Comparison of ENCODE assay signal across 8 cellular contexts in genomic region chr9:133991211-133991921, GRCh38. TPM values are rescaled to one million over a fixed set of nuclear protein-coding genes. Genes with fewer than 3 reads are reported as not detected.
DNase-seq lines count a peak whose midpoint lies in the region; ATAC-seq and TF ChIP-seq lines count a peak whose summit lies in the region.

No MANE protein-coding gene starts in this region.

- POLR2A ChIA-PET in HEK293 (lab: Yijun Ruan, JAX), result interaction anchor here (1.2 kb wide), 1 partner anchor 99 kb away, joined by 3 read pairs; no protein-coding TSS in a partner anchor
- POLR2A ChIA-PET in T-cell (lab: Charles Lee), result no interaction called here

- no peak for TF ChIP-seq EP300 in gastroesophageal sphincter (IDR thresholded peaks at IDR 0.05)

- intact Hi-C loops in psoas muscle (cut with DNase I), result loop anchor here in 1 of 2 donors (5.0 kb wide), 1 partner anchor 111 kb away; no protein-coding TSS in a partner anchor

- no peak for TF ChIP-seq CTCF in HEK293 (tag by site-specific recombination; IDR thresholded peaks at IDR 0.05)
- TF ChIP-seq CTCF in gastroesophageal sphincter (IDR thresholded peaks at IDR 0.05), result no peak
- TF ChIP-seq CTCF in psoas muscle (IDR thresholded peaks at IDR 0.05), result no peak

- TF ChIP-seq POLR2A in gastroesophageal sphincter (IDR thresholded peaks at IDR 0.05), result no peak

- no peaks in the 10 kb centered on the region for H3K36me3 Mint-ChIP-seq in T-cell
- no peaks in the 10 kb centered on the region for H3K36me3 Mint-ChIP-seq in activated CD8-positive, alpha-beta memory T cell treated with anti-CD3 and anti-CD28 coated beads, Interleukin-2, amount 10 ng/mL, durations not matched to agents 7 days and 5 days

- no peak for ATAC-seq in T-cell (replicated peaks in 1 of 4)
- ATAC-seq in gastroesophageal sphincter, result no peak
- ATAC-seq in psoas muscle, result no peak
- ATAC-seq in activated CD8-positive, alpha-beta memory T cell treated with anti-CD3 and anti-CD28 coated beads, Interleukin-2, amount 10 ng/mL, durations not matched to agents 7 days and 5 days, result no peak
- ATAC-seq in HG03460 (IDR thresholded peaks at IDR 0.05; ENCODE audit: unreplicated experiment), result no peak

- H3K4me3 ChIP-seq in HEK293 (ENCODE audit: low read depth, low read length) (peak overlapping the region; percentile 74), gastroesophageal sphincter (peak overlapping the region; percentile 55 to 83), psoas muscle (peak overlapping the region; percentile 64)

- peaks cover 0 to 12% (median 9%) of the 10 kb centered on the region in 3 donors for H3K4me1 Mint-ChIP-seq in T-cell
- peaks cover 2% of the 10 kb centered on the region for H3K4me1 Mint-ChIP-seq in activated CD8-positive, alpha-beta memory T cell treated with anti-CD3 and anti-CD28 coated beads, Interleukin-2, amount 10 ng/mL, durations not matched to agents 7 days and 5 days

- H3K27me3 ChIP-seq in gastroesophageal sphincter, result peaks cover 2% of the 10 kb centered on the region
- peaks cover 0 to 57% (median 8%) of the 10 kb centered on the region in 3 donors for H3K27me3 ChIP-seq in psoas muscle (ENCODE audit: insufficient read depth in 3 of 3, low read length in 2 of 3)

- peak overlapping the region; percentile 47 to 68 (median 60) for H3K4me3 Mint-ChIP-seq in T-cell
- H3K4me3 Mint-ChIP-seq in activated CD8-positive, alpha-beta memory T cell treated with anti-CD3 and anti-CD28 coated beads, Interleukin-2, amount 10 ng/mL, durations not matched to agents 7 days and 5 days, result no peak overlapping the region

- H3K9me3 Mint-ChIP-seq in T-cell, result no peaks in the 10 kb centered on the region
- no peaks in the 10 kb centered on the region for H3K9me3 Mint-ChIP-seq in activated CD8-positive, alpha-beta memory T cell treated with anti-CD3 and anti-CD28 coated beads, Interleukin-2, amount 10 ng/mL, durations not matched to agents 7 days and 5 days (ENCODE audit: low read depth)

- no peaks in the 10 kb centered on the region for H3K36me3 ChIP-seq in HEK293 (ENCODE audit: control insufficient read depth in 2 of 2, insufficient read depth in 1 of 2, low read length in 2 of 2)
- H3K36me3 ChIP-seq in gastroesophageal sphincter, result no peaks in the 10 kb centered on the region
- H3K36me3 ChIP-seq in psoas muscle (ENCODE audit: insufficient read depth in 1 of 2, low read depth in 1 of 2), result no peaks in the 10 kb centered on the region

- H3K9me3 ChIP-seq in HEK293 (ENCODE audit: control insufficient read depth, insufficient read depth, low read depth, low read length) (no peaks in the 10 kb centered on the region), gastroesophageal sphincter (no peaks in the 10 kb centered on the region), psoas muscle (no peaks in the 10 kb centered on the region)

- WGBS in gastroesophageal sphincter (ENCODE audit: low coverage in 1 of 2), 2 donors, result 0% methylated on average over 2 of the region's 82 CpGs; no CpG with 5 or more reads in 1 of the 2 donors
- WGBS in psoas muscle, 3 donors, result 1 to 6% (median 4%) methylated on average over 40 to 82 of the region's 82 CpGs

- H3K4me1 ChIP-seq in HEK293 (ENCODE audit: control insufficient read depth, insufficient read depth, low read length) (peaks cover 8% of the 10 kb centered on the region; the same call in 1 of the 2 replicates), gastroesophageal sphincter (peaks cover 0 to 40% (median 18%) of the 10 kb centered on the region in 3 donors), psoas muscle (peaks cover 4% of the 10 kb centered on the region)

- H3K27ac Mint-ChIP-seq in T-cell, result no peak overlapping the region
- H3K27ac Mint-ChIP-seq in activated CD8-positive, alpha-beta memory T cell treated with anti-CD3 and anti-CD28 coated beads, Interleukin-2, amount 10 ng/mL, durations not matched to agents 7 days and 5 days, result no peak overlapping the region

- peaks cover 0 to 8% of the 10 kb centered on the region in 2 donors for H3K27me3 Mint-ChIP-seq in T-cell
- peaks cover 15% of the 10 kb centered on the region for H3K27me3 Mint-ChIP-seq in activated CD8-positive, alpha-beta memory T cell treated with anti-CD3 and anti-CD28 coated beads, Interleukin-2, amount 10 ng/mL, durations not matched to agents 7 days and 5 days

- CTCF ChIA-PET in HEK293 (lab: Yijun Ruan, JAX) (interaction anchor here (0.7 to 1.9 kb wide), 2 partner anchors 156 to 209 kb away, joined by 3 to 13 read pairs; no protein-coding TSS in a partner anchor), T-cell (lab: Charles Lee) (no interaction called here)
- CTCF ChIA-PET in activated CD8-positive, alpha-beta memory T cell treated with anti-CD3 and anti-CD28 coated beads, Interleukin-2, amount 10 ng/mL, durations not matched to agents 7 days and 5 days (lab: Charles Lee), result interaction anchor here (1.3 kb wide), 1 partner anchor 198 kb away, joined by 3 read pairs; no protein-coding TSS in a partner anchor

- H3K27ac ChIP-seq in HEK293 (ENCODE audit: extremely low read depth, low read depth, low read length) (peak overlapping the region; percentile 71; the same call in 1 of the 2 replicates), gastroesophageal sphincter (peak overlapping the region in 3 of 4 donors; percentile 88 to 96 (median 93)), psoas muscle (no peak overlapping the region)

- DNase-seq in EL (peak; percentile 36), T-cell (peak in 1 of 34 experiments; percentile 13), psoas muscle (peak; percentile 55 to 56), OCI-M2 (lab: John Stamatoyannopoulos, UW; ENCODE audit: unreplicated experiment) (no peak)
- no peak for DNase-seq in activated CD8-positive, alpha-beta memory T cell treated with anti-CD3 and anti-CD28 coated beads, Interleukin-2, amount 10 ng/mL, durations not matched to agents 7 days and 5 days

TF ChIP-seq in HEK293, 187 proteins besides CTCF, POLR2A, EP300 and RAD21 (continues in another document):
- 0 out of 2 replicates have a peak, but pooled peaks have one; percentile 11 for TF ChIP-seq KLF10 (tag by site-specific recombination; IDR thresholded peaks at IDR 0.05)
- 0 out of 2 replicates have a peak, but pooled peaks have one; percentile 34 for TF ChIP-seq ZBTB17 (tag by site-specific recombination; IDR thresholded peaks at IDR 0.05)
- TF ChIP-seq ZNF600 (tag by site-specific recombination; IDR thresholded peaks at IDR 0.05), result 0 out of 2 replicates have a peak, but pooled peaks have one; percentile 59
- peak; percentile 43 for TF ChIP-seq ZNF335 (tag by site-specific recombination; conservative IDR thresholded peaks at IDR 0.05)
- TF ChIP-seq ZNF585B (tag by site-specific recombination; IDR thresholded peaks at IDR 0.05), result no peak
- TF ChIP-seq ZNF560 (tag by site-specific recombination; IDR thresholded peaks at IDR 0.05; ENCODE audit: borderline replicate concordance), result no peak
- 0 out of 2 replicates have a peak, but pooled peaks have one; percentile 47 for TF ChIP-seq ZEB2 (tag by site-specific recombination; IDR thresholded peaks at IDR 0.05)
- no peak for TF ChIP-seq TRIM28 (IDR thresholded peaks at IDR 0.05; ENCODE audit: borderline replicate concordance, low read length)
- TF ChIP-seq ZBTB20 (tag by site-specific recombination; IDR thresholded peaks at IDR 0.05), result peak; percentile 76
- TF ChIP-seq ZFP3 (tag by site-specific recombination; IDR thresholded peaks at IDR 0.05; ENCODE audit: low read depth), result no peak
- TF ChIP-seq ZNF366 (tag by site-specific recombination; conservative IDR thresholded peaks at IDR 0.05), result 0 out of 2 replicates have a peak, but pooled peaks have one; percentile 5
- TF ChIP-seq SP2 (tag by site-specific recombination; IDR thresholded peaks at IDR 0.05), result peak; percentile 42
- peak; percentile 54 for TF ChIP-seq ZBTB26 (tag by site-specific recombination; optimal IDR thresholded peaks at IDR 0.05)
- no peak for TF ChIP-seq OSR2 (tag by site-specific recombination; IDR thresholded peaks at IDR 0.05)
- TF ChIP-seq KLF1 (tag by site-specific recombination; IDR thresholded peaks at IDR 0.05), result peak; percentile 63; the same call in 1 of the 2 replicates
- no peak for TF ChIP-seq YY2 (tag by site-specific recombination; IDR thresholded peaks at IDR 0.05)
- TF ChIP-seq ELK4 (IDR thresholded peaks at IDR 0.05; ENCODE audit: borderline replicate concordance, low read depth, low read length), result no peak

RNA-seq across cellular contexts. Expression of gene VAV2, which starts 0.8 kb away (rescaled TPM):
- total RNA-seq in T-cell (1 to 10 TPM; 1.2 to 7.5 (median 4.9) TPM), gastroesophageal sphincter (10 to 100 TPM in 1 of 4 donors, 1 to 10 TPM in 3; 7.7 to 16.8 (median 8.9) TPM), psoas muscle (1 to 10 TPM; 1.3 to 2.9 (median 1.8) TPM)
- 1 to 10 TPM in 1 of 3 donors, under 1 TPM in 2; 0.70 to 1.8 (median 0.73) TPM for polyA plus RNA-seq in psoas muscle
- total RNA-seq in activated CD8-positive, alpha-beta memory T cell treated with anti-CD3 and anti-CD28 coated beads, Interleukin-2, amount 10 ng/mL, durations not matched to agents 7 days and 5 days, result 1 to 10 TPM; 5.1 to 5.5 TPM

RNA-seq across cellular contexts. Expression of gene BRD3OS, which starts 33.9 kb away (rescaled TPM):
- total RNA-seq in T-cell, result 10 to 100 TPM in 4 of 5 donors, 1 to 10 TPM in 1; 8.4 to 18.0 (median 16.5) TPM
- total RNA-seq in gastroesophageal sphincter, result 10 to 100 TPM; 15.3 to 39.0 (median 21.7) TPM
- total RNA-seq in psoas muscle, result 1 to 10 TPM; 2.4 to 4.3 (median 4.2) TPM
- 1 to 10 TPM; 1.2 to 8.7 (median 2.7) TPM for polyA plus RNA-seq in psoas muscle
- 10 to 100 TPM; 12.5 to 14.5 TPM for total RNA-seq in activated CD8-positive, alpha-beta memory T cell treated with anti-CD3 and anti-CD28 coated beads, Interleukin-2, amount 10 ng/mL, durations not matched to agents 7 days and 5 days

Comparison
In these comparisons a context has a peak if more than half of its experiments do, and no peak if none do; other contexts are left out.
1. DNase-seq: peak in EL (single experiment) and psoas muscle (2 of 2); none in activated CD8-positive, alpha-beta memory T cell treated with anti-CD3 and anti-CD28 coated beads, Interleukin-2, amount 10 ng/mL, durations not matched to agents 7 days and 5 days (single experiment) and OCI-M2 (single experiment).
2. CTCF ChIA-PET loops: an anchor here in HEK293 (0.7 to 1.9 kb wide) and activated CD8-positive, alpha-beta memory T cell treated with anti-CD3 and anti-CD28 coated beads, Interleukin-2, amount 10 ng/mL, durations not matched to agents 7 days and 5 days (1.3 kb wide); none called in T-cell.
3. Peak in every context shown above with its lines, with median percentiles within 50 percentile points of each other: H3K4me3 ChIP-seq.